In genomic region chr2:190887089-190887488, GRCh38 we compare ENCODE assay signal across 7 cellular contexts. TPM values are rescaled to one million over a fixed set of nuclear protein-coding genes. Genes with fewer than 3 reads are reported as not detected.
DNase-seq lines count a peak whose midpoint lies in the region; ATAC-seq and TF ChIP-seq lines count a peak whose summit lies in the region.

No MANE protein-coding gene starts in this region.

- H3K36me3 ChIP-seq in OCI-LY1 (ENCODE audit: insufficient read depth, low read length) = peaks cover 41% of the 10 kb centered on the region; the same call in 1 of the 2 replicates
- H3K36me3 ChIP-seq in osteoblast (ENCODE audit: insufficient read depth, low read length) = peaks cover 38% of the 10 kb centered on the region

- peak; percentile 17 for DNase-seq in osteoblast (ENCODE audit: insufficient read length, low spot score, missing footprints)
- DNase-seq in ureter (ENCODE audit: low spot score) = no peak
- DNase-seq in NK-92 (lab: John Stamatoyannopoulos, UW; ENCODE audit: unreplicated experiment) = no peak
- DNase-seq in epidermal melanocyte (ENCODE audit: insufficient read length, low spot score) = no peak

- no peaks in the 10 kb centered on the region for H3K27me3 ChIP-seq in OCI-LY1 (ENCODE audit: insufficient read depth, low read length)
- H3K27me3 ChIP-seq in osteoblast (ENCODE audit: insufficient read depth, low read length) = no peaks in the 10 kb centered on the region

- H3K4me1 ChIP-seq in OCI-LY1 (ENCODE audit: insufficient read depth, low read length, severe bottlenecking) (peaks cover 87% of the 10 kb centered on the region), osteoblast (ENCODE audit: insufficient read depth, low read length) (peaks cover 47% of the 10 kb centered on the region)

- H4K20me1 ChIP-seq in OCI-LY1 (ENCODE audit: insufficient read depth, low read length) (no peaks in the 10 kb centered on the region), osteoblast (ENCODE audit: insufficient read depth, low read length) (peaks cover 95% of the 10 kb centered on the region)

- peak overlapping the region; percentile 33 for H3K4me2 ChIP-seq in OCI-LY1 (ENCODE audit: low read length)
- H3K4me2 ChIP-seq in osteoblast (ENCODE audit: insufficient read depth, low read length) = peak overlapping the region; percentile 62

- H3K9me2 ChIP-seq in OCI-LY1 (ENCODE audit: low read depth, low read length) = no peaks in the 10 kb centered on the region

- TF ChIP-seq CTCF in OCI-LY1 (IDR thresholded peaks at IDR 0.05; ENCODE audit: low read length) = no peak
- TF ChIP-seq CTCF in osteoblast (IDR thresholded peaks at IDR 0.05; ENCODE audit: extremely low read depth, low read depth, low read length) = no peak

- H3K9ac ChIP-seq in OCI-LY1 (ENCODE audit: low read length) = no peak overlapping the region

- no peaks in the 10 kb centered on the region for H3K9me3 ChIP-seq in OCI-LY1 (ENCODE audit: low read length)
- H3K9me3 ChIP-seq in osteoblast (ENCODE audit: low read depth, low read length) = no peaks in the 10 kb centered on the region

- peaks cover 97% of the 10 kb centered on the region for H3K79me2 ChIP-seq in OCI-LY1 (ENCODE audit: insufficient read depth, low read length)
- peaks cover 99% of the 10 kb centered on the region for H3K79me2 ChIP-seq in osteoblast (ENCODE audit: insufficient read depth, low read length)

- H3K4me3 ChIP-seq in OCI-LY1 (ENCODE audit: low read depth, low read length, poor library complexity, severe bottlenecking) (no peak overlapping the region), osteoblast (ENCODE audit: insufficient read depth, low read length) (no peak overlapping the region)

- no peaks in the 10 kb centered on the region for H3F3A ChIP-seq in OCI-LY1 (ENCODE audit: insufficient read depth, low read length)

- H2AFZ ChIP-seq in OCI-LY1 (ENCODE audit: low read length) (no peak overlapping the region), osteoblast (ENCODE audit: low read length) (no peak overlapping the region)

- ATAC-seq in GM18873 (IDR thresholded peaks at IDR 0.05; ENCODE audit: low FRiP score, unreplicated experiment) (peak; percentile 65), HG02571 (IDR thresholded peaks at IDR 0.05; ENCODE audit: unreplicated experiment) (peak; percentile 65)

- H3K27ac ChIP-seq in OCI-LY1 (ENCODE audit: low read depth, low read length, poor library complexity, severe bottlenecking) (peak overlapping the region; percentile 1), osteoblast (ENCODE audit: low read depth, low read length) (no peak overlapping the region)

RNA-seq across cellular contexts. Expression of gene GLS, which starts 6.5 kb away (rescaled TPM):
- total RNA-seq in osteoblast (447 and 588 TPM in 2 replicates), ureter (105 TPM)
